ENCODE assay signal across 8 cellular contexts in the genomic region with DNA sequence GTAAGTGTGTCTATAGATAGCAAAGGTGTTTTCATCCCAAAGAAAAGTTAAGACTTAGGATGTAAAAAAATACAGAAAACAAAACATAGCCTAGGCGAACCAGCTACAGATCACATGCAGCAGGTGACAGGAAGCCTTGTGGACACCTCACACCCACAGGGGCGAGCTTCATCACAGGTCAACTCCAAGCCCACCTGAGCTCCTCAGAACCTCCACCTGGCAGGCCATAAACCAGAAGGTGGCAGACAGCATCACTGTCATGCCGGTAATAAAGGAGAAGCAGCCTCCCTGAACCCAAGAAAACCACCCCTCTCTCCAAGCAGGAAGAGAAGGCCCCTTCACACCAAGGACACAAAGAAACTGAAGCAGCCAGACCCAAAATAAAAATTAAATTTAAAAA. TPM values are rescaled to one million over a fixed set of nuclear protein-coding genes. Genes with fewer than 3 reads are reported as not detected.
DNase-seq lines count a peak whose midpoint lies in the region; ATAC-seq and TF ChIP-seq lines count a peak whose summit lies in the region.

No MANE protein-coding gene starts in this region.

- H3K4me3 ChIP-seq in GM06990 (replicated peaks; ENCODE audit: low read depth, low read length) (peak overlapping the region; percentile 76), NB4 (ENCODE audit: low read depth, low read length) (peak overlapping the region; percentile 91), astrocyte of the cerebellum (ENCODE audit: low read depth, low read length) (peak overlapping the region; percentile 85), lower lobe of right lung (peak overlapping the region; percentile 89), upper lobe of left lung (peak overlapping the region; percentile 35 to 97 (median 94))

- in situ Hi-C loops in astrocyte of the cerebellum (cut with HindIII; ENCODE audit: low sequenced_read_pairs): no loop called here

- TF ChIP-seq CTCF in GM06990 (IDR thresholded peaks at IDR 0.05; ENCODE audit: insufficient read depth, low read length, poor library complexity, severe bottlenecking): no peak
- TF ChIP-seq CTCF in NB4 (IDR thresholded peaks at IDR 0.05; ENCODE audit: low read depth, low read length): no peak
- TF ChIP-seq CTCF in astrocyte of the cerebellum (IDR thresholded peaks at IDR 0.05; ENCODE audit: low read depth, low read length, missing control alignments): no peak
- no peak for TF ChIP-seq CTCF in lower lobe of right lung (IDR thresholded peaks at IDR 0.05)
- no peak for TF ChIP-seq CTCF in upper lobe of left lung (IDR thresholded peaks at IDR 0.05)

- ATAC-seq in lower lobe of right lung (no peak), upper lobe of left lung (ENCODE audit: low FRiP score in 2 of 2) (no peak), HG03135 (IDR thresholded peaks at IDR 0.05; ENCODE audit: unreplicated experiment) (no peak)

- H3K36me3 ChIP-seq in GM06990 (ENCODE audit: control insufficient read depth, insufficient read depth, low read length) (no peaks in the 10 kb centered on the region), lower lobe of right lung (no peaks in the 10 kb centered on the region), upper lobe of left lung (no peaks in the 10 kb centered on the region)

- TF ChIP-seq POLR2A in NB4 (IDR thresholded peaks at IDR 0.05; ENCODE audit: extremely low read depth, insufficient read length) (peak; percentile 14), upper lobe of left lung (IDR thresholded peaks at IDR 0.05) (no peak)

- no peak for DNase-seq in GM06990 (ENCODE audit: extremely low read depth, insufficient read length)
- DNase-seq in NB4 (ENCODE audit: low read depth): peak; percentile 55
- DNase-seq in astrocyte of the cerebellum (ENCODE audit: low read depth): no peak
- DNase-seq in lower lobe of right lung: no peak
- peak in 1 of 2 donors; percentile 30 for DNase-seq in upper lobe of left lung
- no peak for DNase-seq in glomerular visceral epithelial cell (ENCODE audit: extremely low spot score)
- no peak for DNase-seq in cerebellar nuclear complex (lab: John Stamatoyannopoulos, UW)

- WGBS in upper lobe of left lung, 2 donors: 12 to 13% methylated on average over 3 of the region's 3 CpGs

- no peaks in the 10 kb centered on the region for H3K27me3 ChIP-seq in GM06990 (replicated peaks; ENCODE audit: control insufficient read depth, insufficient read depth, low read length)
- no peaks in the 10 kb centered on the region for H3K27me3 ChIP-seq in lower lobe of right lung (ENCODE audit: low read depth)
- H3K27me3 ChIP-seq in upper lobe of left lung: no peaks in the 10 kb centered on the region

- peak overlapping the region; percentile 95 for H3K27ac ChIP-seq in lower lobe of right lung
- peak overlapping the region; percentile 91 to 95 (median 94) for H3K27ac ChIP-seq in upper lobe of left lung

- H3K9me3 ChIP-seq in lower lobe of right lung: no peaks in the 10 kb centered on the region
- H3K9me3 ChIP-seq in upper lobe of left lung: no peaks in the 10 kb centered on the region

- intact Hi-C loops in lower lobe of right lung (cut with DNase I): no loop called here

- TF ChIP-seq EP300 in upper lobe of left lung (IDR thresholded peaks at IDR 0.05): no peak

- H3K4me1 ChIP-seq in lower lobe of right lung (peaks cover 41% of the 10 kb centered on the region), upper lobe of left lung (peaks cover 21 to 49% (median 39%) of the 10 kb centered on the region in 4 donors)

RNA-seq across cellular contexts. Expression of a gene that starts 1.0 kb away (rescaled TPM):
- total RNA-seq in lower lobe of right lung (73.8 TPM), upper lobe of left lung (10 to 100 TPM; 50.8 to 95.3 (median 65.3) TPM)
